ENCODE assay signal across 2 cellular contexts in genomic region chr1:227971216-227971615, GRCh38. TPM values are rescaled to one million over a fixed set of nuclear protein-coding genes. Genes with fewer than 3 reads are reported as not detected.
"Had no signal": no experiment of that assay in that cellular context is flagged by ENCODE, and none has a peak within 500 bp of the region (broad histone marks: within the 10 kb centered on the region; RNA-seq: fewer than 3 reads in every experiment).

No MANE protein-coding gene starts in this region.

RNA-seq across cellular contexts. Expression of gene WNT9A, which starts 23.5 kb away (rescaled TPM):
- total RNA-seq: GM12878 had no signal
- polyA plus RNA-seq: GM12878 had no signal

RNA-seq across cellular contexts. Expression of gene WNT3A, which starts 35.6 kb away (rescaled TPM):
- total RNA-seq: G401, GM12878 had no signal
